Comparison of ENCODE assay signal across 1 cellular context in the genomic region with DNA sequence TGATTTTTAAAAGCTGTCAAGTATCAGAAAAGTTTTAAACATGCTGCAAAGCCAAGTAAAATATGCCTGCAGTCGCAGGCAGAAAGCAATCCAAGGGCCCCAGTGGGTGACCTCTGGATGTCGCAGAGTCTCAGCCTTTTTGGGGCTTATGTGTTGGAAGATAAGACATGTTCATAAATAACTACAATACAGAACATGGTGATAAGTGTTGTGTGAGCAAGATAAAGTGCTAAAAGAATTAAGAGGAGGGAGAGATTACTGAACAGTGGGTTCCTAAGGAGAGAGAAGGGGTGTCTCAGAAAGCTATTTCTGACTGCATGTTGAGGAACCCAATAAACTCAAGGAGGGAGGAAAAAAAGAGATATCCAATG.
TF ChIP-seq lines count a peak whose summit lies in the region.

No MANE protein-coding gene starts in this region.

TF ChIP-seq in K562, 482 proteins besides CTCF, POLR2A, EP300 and RAD21 (continues in another document):
- TF ChIP-seq JUND (IDR thresholded peaks at IDR 0.05; ENCODE audit: borderline replicate concordance, low read depth, low read length) (0 out of 2 replicates have a peak, but pooled peaks have one; percentile 6), JUND (tag; IDR thresholded peaks at IDR 0.05; ENCODE audit: borderline replicate concordance, low read depth, low read length) (no peak), ZNF57 (CRISPR knock-in tag; IDR thresholded peaks at IDR 0.05) (no peak), ZNF589 (CRISPR knock-in tag; IDR thresholded peaks at IDR 0.05; ENCODE audit: low read depth) (no peak), MTF1 (CRISPR knock-in tag; IDR thresholded peaks at IDR 0.05; ENCODE audit: borderline replicate concordance) (no peak), PML (IDR thresholded peaks at IDR 0.05; ENCODE audit: low read length) (peak; percentile 85), NFIC (IDR thresholded peaks at IDR 0.05) (peak; percentile 78), RCOR1 (IDR thresholded peaks at IDR 0.05; ENCODE audit: borderline replicate concordance in 1 of 2, low read depth in 2 of 2, low read length in 2 of 2) (peak in 1 of 2 experiments; percentile 81; a peak in 3 of 4 replicates), ZNF311 (CRISPR knock-in tag; IDR thresholded peaks at IDR 0.05) (peak; percentile 74; the same call in 1 of the 2 replicates), NR3C1 (CRISPR knock-in tag; IDR thresholded peaks at IDR 0.05) (no peak), MXI1 (IDR thresholded peaks at IDR 0.05; ENCODE audit: low read depth, low read length) (0 out of 2 replicates have a peak, but pooled peaks have one; percentile 26), MBD2 (IDR thresholded peaks at IDR 0.05; ENCODE audit: borderline replicate concordance, low read depth) (0 out of 2 replicates have a peak, but pooled peaks have one; percentile 43), ELF4 (CRISPR knock-in tag; IDR thresholded peaks at IDR 0.05) (peak; percentile 85; the same call in 1 of the 2 replicates), KDM1A (IDR thresholded peaks at IDR 0.05) (peak; percentile 77 to 83), CCNT2 (IDR thresholded peaks at IDR 0.05; ENCODE audit: borderline replicate concordance, extremely low read depth, insufficient read length, low read depth, low read length) (peak; percentile 23), XRCC5 (IDR thresholded peaks at IDR 0.05; ENCODE audit: low read depth, low read length) (no peak), KLF16 (IDR thresholded peaks at IDR 0.05) (peak; percentile 85), SMARCE1 (IDR thresholded peaks at IDR 0.05) (peak; percentile 76), SUPT5H (IDR thresholded peaks at IDR 0.05) (no peak), DACH1 (IDR thresholded peaks at IDR 0.05; ENCODE audit: partially characterized antibody) (no peak), CBFA2T2 (conservative IDR thresholded peaks at IDR 0.05) (peak; percentile 93), TAF9B (IDR thresholded peaks at IDR 0.05; ENCODE audit: partially characterized antibody) (no peak), POLR2AphosphoS5 (IDR thresholded peaks at IDR 0.05; ENCODE audit: control insufficient read depth, insufficient read depth, low read depth, low read length) (peak; percentile 69), SOX6 (IDR thresholded peaks at IDR 0.05) (peak; percentile 91)
- TF ChIP-seq, protein P1, sequence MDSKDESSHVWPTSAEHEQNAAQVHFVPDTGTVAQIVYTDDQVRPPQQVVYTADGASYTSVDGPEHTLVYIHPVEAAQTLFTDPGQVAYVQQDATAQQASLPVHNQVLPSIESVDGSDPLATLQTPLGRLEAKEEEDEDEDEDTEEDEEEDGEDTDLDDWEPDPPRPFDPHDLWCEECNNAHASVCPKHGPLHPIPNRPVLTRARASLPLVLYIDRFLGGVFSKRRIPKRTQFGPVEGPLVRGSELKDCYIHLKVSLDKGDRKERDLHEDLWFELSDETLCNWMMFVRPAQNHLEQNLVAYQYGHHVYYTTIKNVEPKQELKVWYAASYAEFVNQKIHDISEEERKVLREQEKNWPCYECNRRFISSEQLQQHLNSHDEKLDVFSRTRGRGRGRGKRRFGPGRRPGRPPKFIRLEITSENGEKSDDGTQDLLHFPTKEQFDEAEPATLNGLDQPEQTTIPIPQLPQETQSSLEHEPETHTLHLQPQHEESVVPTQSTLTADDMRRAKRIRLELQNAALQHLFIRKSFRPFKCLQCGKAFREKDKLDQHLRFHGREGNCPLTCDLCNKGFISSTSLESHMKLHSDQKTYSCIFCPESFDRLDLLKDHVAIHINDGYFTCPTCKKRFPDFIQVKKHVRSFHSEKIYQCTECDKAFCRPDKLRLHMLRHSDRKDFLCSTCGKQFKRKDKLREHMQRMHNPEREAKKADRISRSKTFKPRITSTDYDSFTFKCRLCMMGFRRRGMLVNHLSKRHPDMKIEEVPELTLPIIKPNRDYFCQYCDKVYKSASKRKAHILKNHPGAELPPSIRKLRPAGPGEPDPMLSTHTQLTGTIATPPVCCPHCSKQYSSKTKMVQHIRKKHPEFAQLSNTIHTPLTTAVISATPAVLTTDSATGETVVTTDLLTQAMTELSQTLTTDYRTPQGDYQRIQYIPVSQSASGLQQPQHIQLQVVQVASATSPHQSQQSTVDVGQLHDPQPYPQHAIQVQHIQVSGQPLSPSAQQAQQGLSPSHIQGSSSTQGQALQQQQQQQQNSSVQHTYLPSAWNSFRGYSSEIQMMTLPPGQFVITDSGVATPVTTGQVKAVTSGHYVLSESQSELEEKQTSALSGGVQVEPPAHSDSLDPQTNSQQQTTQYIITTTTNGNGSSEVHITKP (IDR thresholded peaks at IDR 0.05; ENCODE audit: partially characterized antibody): peak; percentile 65
- TF ChIP-seq, protein P2, sequence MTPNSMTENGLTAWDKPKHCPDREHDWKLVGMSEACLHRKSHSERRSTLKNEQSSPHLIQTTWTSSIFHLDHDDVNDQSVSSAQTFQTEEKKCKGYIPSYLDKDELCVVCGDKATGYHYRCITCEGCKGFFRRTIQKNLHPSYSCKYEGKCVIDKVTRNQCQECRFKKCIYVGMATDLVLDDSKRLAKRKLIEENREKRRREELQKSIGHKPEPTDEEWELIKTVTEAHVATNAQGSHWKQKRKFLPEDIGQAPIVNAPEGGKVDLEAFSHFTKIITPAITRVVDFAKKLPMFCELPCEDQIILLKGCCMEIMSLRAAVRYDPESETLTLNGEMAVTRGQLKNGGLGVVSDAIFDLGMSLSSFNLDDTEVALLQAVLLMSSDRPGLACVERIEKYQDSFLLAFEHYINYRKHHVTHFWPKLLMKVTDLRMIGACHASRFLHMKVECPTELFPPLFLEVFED (CRISPR knock-in tag; conservative IDR thresholded peaks at IDR 0.05): 0 out of 2 replicates have a peak, but pooled peaks have one; percentile 36
- TF ChIP-seq, protein P3, sequence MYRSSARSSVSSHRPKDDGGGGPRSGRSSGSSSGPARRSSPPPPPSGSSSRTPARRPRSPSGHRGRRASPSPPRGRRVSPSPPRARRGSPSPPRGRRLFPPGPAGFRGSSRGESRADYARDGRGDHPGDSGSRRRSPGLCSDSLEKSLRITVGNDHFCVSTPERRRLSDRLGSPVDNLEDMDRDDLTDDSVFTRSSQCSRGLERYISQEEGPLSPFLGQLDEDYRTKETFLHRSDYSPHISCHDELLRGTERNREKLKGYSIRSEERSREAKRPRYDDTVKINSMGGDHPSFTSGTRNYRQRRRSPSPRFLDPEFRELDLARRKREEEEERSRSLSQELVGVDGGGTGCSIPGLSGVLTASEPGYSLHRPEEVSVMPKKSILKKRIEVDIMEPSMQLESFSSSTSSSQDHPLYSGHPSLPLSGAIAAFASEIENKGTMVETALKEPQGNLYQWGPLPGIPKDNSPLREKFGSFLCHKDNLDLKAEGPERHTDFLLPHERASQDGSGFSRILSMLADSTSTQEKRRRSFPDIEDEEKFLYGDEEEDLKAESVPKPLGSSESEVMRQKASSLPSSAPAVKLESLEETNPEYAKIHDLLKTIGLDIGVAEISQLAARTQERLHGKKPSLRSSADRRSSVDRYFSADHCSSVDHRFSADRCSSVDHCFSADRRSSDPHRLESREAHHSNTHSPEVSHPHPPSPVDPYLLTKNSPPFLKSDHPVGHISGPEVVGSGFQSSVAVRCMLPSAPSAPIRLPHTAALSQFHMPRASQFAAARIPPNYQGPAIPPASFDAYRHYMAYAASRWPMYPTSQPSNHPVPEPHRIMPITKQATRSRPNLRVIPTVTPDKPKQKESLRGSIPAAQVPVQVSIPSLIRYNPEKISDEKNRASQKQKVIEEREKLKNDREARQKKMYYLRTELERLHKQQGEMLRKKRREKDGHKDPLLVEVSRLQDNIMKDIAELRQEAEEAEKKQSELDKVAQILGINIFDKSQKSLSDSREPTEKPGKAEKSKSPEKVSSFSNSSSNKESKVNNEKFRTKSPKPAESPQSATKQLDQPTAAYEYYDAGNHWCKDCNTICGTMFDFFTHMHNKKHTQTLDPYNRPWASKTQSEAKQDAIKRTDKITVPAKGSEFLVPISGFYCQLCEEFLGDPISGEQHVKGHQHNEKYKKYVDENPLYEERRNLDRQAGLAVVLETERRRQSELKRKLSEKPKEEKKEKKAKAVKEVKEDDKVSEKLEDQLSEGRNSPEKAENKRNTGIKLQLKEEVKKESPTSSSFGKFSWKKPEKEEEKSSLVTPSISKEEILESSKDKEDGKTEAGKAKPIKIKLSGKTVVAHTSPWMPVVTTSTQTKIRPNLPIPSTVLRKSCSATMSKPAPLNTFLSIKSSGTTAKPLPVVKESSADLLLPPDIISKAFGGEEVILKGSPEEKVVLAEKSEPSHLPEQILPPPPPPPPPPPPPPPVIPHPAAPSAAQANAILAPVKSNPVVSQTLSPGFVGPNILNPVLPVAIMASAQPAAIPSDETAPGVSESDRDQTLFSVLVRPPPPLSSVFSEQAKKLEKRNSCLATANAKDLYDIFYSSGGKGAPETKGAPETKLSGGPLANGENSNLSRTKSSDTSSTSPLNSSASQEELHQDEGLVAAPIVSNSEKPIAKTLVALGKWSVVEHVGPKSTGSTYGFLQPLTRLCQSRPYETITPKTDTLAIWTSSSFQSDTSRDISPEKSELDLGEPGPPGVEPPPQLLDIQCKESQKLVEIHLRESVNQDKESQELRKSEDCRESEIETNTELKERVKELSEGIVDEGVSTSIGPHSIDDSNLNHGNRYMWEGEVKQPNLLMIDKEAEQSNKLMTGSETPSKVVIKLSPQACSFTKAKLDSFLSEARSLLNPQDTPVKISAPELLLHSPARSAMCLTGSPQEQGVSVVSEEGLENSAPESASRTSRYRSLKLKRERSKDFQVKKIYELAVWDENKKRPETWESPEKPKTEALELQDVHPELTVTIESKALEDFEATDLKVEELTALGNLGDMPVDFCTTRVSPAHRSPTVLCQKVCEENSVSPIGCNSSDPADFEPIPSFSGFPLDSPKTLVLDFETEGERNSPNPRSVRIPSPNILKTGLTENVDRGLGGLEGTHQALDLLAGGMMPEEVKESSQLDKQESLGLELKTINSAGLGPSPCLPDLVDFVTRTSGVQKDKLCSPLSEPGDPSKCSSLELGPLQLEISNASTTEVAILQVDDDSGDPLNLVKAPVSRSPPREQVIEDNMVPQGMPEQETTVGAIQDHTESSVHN (IDR thresholded peaks at IDR 0.05; ENCODE audit: borderline replicate concordance in 1 of 2, low read depth in 1 of 2): no peak
- TF ChIP-seq, protein P4, sequence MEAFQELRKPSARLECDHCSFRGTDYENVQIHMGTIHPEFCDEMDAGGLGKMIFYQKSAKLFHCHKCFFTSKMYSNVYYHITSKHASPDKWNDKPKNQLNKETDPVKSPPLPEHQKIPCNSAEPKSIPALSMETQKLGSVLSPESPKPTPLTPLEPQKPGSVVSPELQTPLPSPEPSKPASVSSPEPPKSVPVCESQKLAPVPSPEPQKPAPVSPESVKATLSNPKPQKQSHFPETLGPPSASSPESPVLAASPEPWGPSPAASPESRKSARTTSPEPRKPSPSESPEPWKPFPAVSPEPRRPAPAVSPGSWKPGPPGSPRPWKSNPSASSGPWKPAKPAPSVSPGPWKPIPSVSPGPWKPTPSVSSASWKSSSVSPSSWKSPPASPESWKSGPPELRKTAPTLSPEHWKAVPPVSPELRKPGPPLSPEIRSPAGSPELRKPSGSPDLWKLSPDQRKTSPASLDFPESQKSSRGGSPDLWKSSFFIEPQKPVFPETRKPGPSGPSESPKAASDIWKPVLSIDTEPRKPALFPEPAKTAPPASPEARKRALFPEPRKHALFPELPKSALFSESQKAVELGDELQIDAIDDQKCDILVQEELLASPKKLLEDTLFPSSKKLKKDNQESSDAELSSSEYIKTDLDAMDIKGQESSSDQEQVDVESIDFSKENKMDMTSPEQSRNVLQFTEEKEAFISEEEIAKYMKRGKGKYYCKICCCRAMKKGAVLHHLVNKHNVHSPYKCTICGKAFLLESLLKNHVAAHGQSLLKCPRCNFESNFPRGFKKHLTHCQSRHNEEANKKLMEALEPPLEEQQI (IDR thresholded peaks at IDR 0.05): peak; percentile 31; the same call in 1 of the 2 replicates
- TF ChIP-seq, protein P5, sequence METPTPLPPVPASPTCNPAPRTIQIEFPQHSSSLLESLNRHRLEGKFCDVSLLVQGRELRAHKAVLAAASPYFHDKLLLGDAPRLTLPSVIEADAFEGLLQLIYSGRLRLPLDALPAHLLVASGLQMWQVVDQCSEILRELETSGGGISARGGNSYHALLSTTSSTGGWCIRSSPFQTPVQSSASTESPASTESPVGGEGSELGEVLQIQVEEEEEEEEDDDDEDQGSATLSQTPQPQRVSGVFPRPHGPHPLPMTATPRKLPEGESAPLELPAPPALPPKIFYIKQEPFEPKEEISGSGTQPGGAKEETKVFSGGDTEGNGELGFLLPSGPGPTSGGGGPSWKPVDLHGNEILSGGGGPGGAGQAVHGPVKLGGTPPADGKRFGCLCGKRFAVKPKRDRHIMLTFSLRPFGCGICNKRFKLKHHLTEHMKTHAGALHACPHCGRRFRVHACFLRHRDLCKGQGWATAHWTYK (CRISPR knock-in tag; IDR thresholded peaks at IDR 0.05): 0 out of 2 replicates have a peak, but pooled peaks have one; percentile 43
- TF ChIP-seq, protein P6, sequence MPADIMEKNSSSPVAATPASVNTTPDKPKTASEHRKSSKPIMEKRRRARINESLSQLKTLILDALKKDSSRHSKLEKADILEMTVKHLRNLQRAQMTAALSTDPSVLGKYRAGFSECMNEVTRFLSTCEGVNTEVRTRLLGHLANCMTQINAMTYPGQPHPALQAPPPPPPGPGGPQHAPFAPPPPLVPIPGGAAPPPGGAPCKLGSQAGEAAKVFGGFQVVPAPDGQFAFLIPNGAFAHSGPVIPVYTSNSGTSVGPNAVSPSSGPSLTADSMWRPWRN (IDR thresholded peaks at IDR 0.05; ENCODE audit: low read depth): peak; percentile 76
